In the genomic region with DNA sequence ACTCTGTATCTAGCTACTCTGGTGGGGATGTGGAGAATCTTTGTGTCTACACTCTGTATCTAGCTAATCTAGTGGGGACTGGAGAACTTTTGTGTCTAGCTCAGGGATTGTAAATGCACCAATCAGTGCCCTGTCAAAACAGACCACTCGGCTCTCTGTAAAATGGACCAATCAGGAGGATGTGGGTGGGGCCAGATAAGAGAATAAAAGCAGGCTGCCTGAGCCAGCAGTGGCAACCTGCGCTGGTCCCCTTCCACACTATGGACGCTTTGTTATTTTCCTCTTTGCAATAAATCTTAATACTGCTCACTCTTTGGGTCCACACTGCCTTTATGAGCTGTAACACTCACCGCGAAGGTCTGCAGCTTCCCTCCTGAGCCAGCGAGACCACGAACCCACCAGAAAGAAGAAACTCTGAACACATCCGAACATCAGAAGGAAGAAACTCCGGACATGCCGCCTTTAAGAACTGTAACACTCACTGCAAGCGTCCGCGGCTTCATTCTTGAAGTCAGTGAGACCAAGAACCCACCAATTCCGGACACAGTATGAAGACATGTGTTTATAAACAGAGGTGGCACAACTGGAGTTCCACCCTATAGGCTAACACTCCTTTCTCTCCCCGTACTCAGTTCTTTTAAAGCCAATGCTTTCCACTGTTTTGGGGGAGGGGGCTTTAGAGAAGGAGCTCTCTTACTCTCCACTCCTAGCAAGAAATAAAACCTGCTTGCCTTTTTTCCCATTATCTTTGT, we compare ENCODE assay signal across 8 cellular contexts. TPM values are rescaled to one million over a fixed set of nuclear protein-coding genes. Genes with fewer than 3 reads are reported as not detected.
DNase-seq lines count a peak whose midpoint lies in the region; TF ChIP-seq lines count a peak whose summit lies in the region.
"Not testable (repeated sequence)": the region's sequence is repeated elsewhere in the genome, so short reads cannot be mapped to it uniquely, and the experiment has no call there.

No MANE protein-coding gene starts in this region.

- H3K4me1 ChIP-seq in DOHH2 (ENCODE audit: control insufficient read depth, low read length) (peaks cover 19% of the 10 kb centered on the region), esophagus muscularis mucosa (peaks cover 10 to 38% (median 31%) of the 10 kb centered on the region in 4 donors)
- not testable (repeated sequence) for H3K4me1 ChIP-seq in mesenchymal stem cell (ENCODE audit: control insufficient read depth, insufficient read depth, low read depth, low read length); skeletal muscle satellite cell (ENCODE audit: control insufficient read depth, insufficient read depth, low read length)

- H3K18ac ChIP-seq in mesenchymal stem cell (ENCODE audit: low read depth in 1 of 2, low read length in 2 of 2) = peak overlapping the region; percentile 52 to 62

- H4K8ac ChIP-seq in mesenchymal stem cell (ENCODE audit: low read length) = not testable (repeated sequence)

- H2AFZ ChIP-seq in mesenchymal stem cell (ENCODE audit: low read depth, low read length) = not testable (repeated sequence)

- not testable (repeated sequence) for TF ChIP-seq CTCF in DOHH2 (IDR thresholded peaks at IDR 0.05; ENCODE audit: low read depth, low read length, poor library complexity, severe bottlenecking); esophagus muscularis mucosa (IDR thresholded peaks at IDR 0.05); type B pancreatic cell (conservative IDR thresholded peaks at IDR 0.05)

- H3K4me3 ChIP-seq in DOHH2 (ENCODE audit: low read length) (peak overlapping the region; percentile 65), esophagus muscularis mucosa (peak overlapping the region; percentile 45 to 65 (median 54)), mesenchymal stem cell (ENCODE audit: insufficient read depth in 1 of 2, low read depth in 1 of 2, low read length in 2 of 2) (peak overlapping the region in 1 of 2 experiments; percentile 79), skeletal muscle satellite cell (ENCODE audit: low read length) (peak overlapping the region; percentile 73)

- not testable (repeated sequence) for H3K27me3 Mint-ChIP-seq in type B pancreatic cell

- H3K79me1 ChIP-seq in mesenchymal stem cell (replicated peaks; ENCODE audit: low read length, poor library complexity, severe bottlenecking) = peaks cover 29% of the 10 kb centered on the region

- not testable (repeated sequence) for H3K36me3 ChIP-seq in DOHH2 (ENCODE audit: control insufficient read depth, low read length)
- H3K36me3 ChIP-seq in KOPT-K1 (ENCODE audit: insufficient read depth, low read length) (peaks cover 13% of the 10 kb centered on the region), esophagus muscularis mucosa (peaks cover 5 to 15% (median 9%) of the 10 kb centered on the region in 4 donors), mesenchymal stem cell (ENCODE audit: control insufficient read depth in 1 of 2, insufficient read depth in 2 of 2, low read depth in 1 of 2, low read length in 2 of 2) (peaks cover 12 to 13% of the 10 kb centered on the region in 2 experiments), skeletal muscle satellite cell (ENCODE audit: insufficient read depth, low read length) (peaks cover 12% of the 10 kb centered on the region)

- not testable (repeated sequence) for H3K9me3 Mint-ChIP-seq in type B pancreatic cell

- H3K14ac ChIP-seq in mesenchymal stem cell (ENCODE audit: low read length in 2 of 2) = peak overlapping the region in 1 of 2 experiments; percentile 86

- not testable (repeated sequence) for H3K27me3 ChIP-seq in DOHH2 (ENCODE audit: control insufficient read depth, low read length); esophagus muscularis mucosa; mesenchymal stem cell (ENCODE audit: control insufficient read depth in 1 of 2, insufficient read depth in 1 of 2, low read length in 2 of 2); skeletal muscle satellite cell (ENCODE audit: control insufficient read depth, insufficient read depth, low read length)

- intact Hi-C loops in esophagus muscularis mucosa (cut with DNase I) = loop anchor here (10.0 kb wide), 1 partner anchor 121 kb away; a partner anchor contains a TSS

- not testable (repeated sequence) for H3K79me2 ChIP-seq in DOHH2 (ENCODE audit: control insufficient read depth, low read length)

- peak overlapping the region; percentile 20 for H2AK5ac ChIP-seq in mesenchymal stem cell (ENCODE audit: low read length, severe bottlenecking)

- not testable (repeated sequence) for H4K20me1 ChIP-seq in DOHH2 (ENCODE audit: control insufficient read depth, insufficient read depth, low read depth, low read length)

- H3K27ac ChIP-seq in DOHH2 (ENCODE audit: low read depth, low read length) = not testable (repeated sequence)
- H3K27ac ChIP-seq in KOPT-K1 (ENCODE audit: low read depth, low read length, poor library complexity, severe bottlenecking) (peak overlapping the region; percentile 68), angular gyrus (ENCODE audit: low read depth, low read length) (peak overlapping the region; percentile 76), esophagus muscularis mucosa (replicated peaks in 1 of 4) (peak overlapping the region; percentile 79 to 87 (median 87)), mesenchymal stem cell (ENCODE audit: low read length, poor library complexity, severe bottlenecking) (peak overlapping the region; percentile 97)

- H3K9me3 ChIP-seq in DOHH2 (ENCODE audit: control insufficient read depth, insufficient read depth, low read length); KOPT-K1 (ENCODE audit: insufficient read depth, low read length, poor library complexity, severe bottlenecking); esophagus muscularis mucosa; mesenchymal stem cell (ENCODE audit: control insufficient read depth, low read length); skeletal muscle satellite cell (replicated peaks; ENCODE audit: low read length): not testable (repeated sequence)

- H3K36me3 Mint-ChIP-seq in type B pancreatic cell = peaks cover 30% of the 10 kb centered on the region

- peaks cover 21% of the 10 kb centered on the region for H3K4me1 Mint-ChIP-seq in type B pancreatic cell (ENCODE audit: unreplicated experiment)

- H3F3A ChIP-seq in DOHH2 (ENCODE audit: control insufficient read depth, insufficient read depth) = not testable (repeated sequence)

- not testable (repeated sequence) for TF ChIP-seq EP300 in esophagus muscularis mucosa (IDR thresholded peaks at IDR 0.05)

- H3K4me2 ChIP-seq in DOHH2 (ENCODE audit: low read length) = peak overlapping the region; percentile 72
- peak overlapping the region; percentile 68 for H3K4me2 ChIP-seq in mesenchymal stem cell (ENCODE audit: low read length, poor library complexity, severe bottlenecking)
- peak overlapping the region; percentile 96 for H3K4me2 ChIP-seq in skeletal muscle satellite cell (ENCODE audit: low read length)

- H3K9ac ChIP-seq in mesenchymal stem cell (ENCODE audit: low read length) (peak overlapping the region; percentile 92), skeletal muscle satellite cell (ENCODE audit: low read depth, low read length) (peak overlapping the region; percentile 87)

- H3K4me3 Mint-ChIP-seq in type B pancreatic cell = peak overlapping the region; percentile 98

- peak; percentile 54 for DNase-seq in activated CD4-positive, alpha-beta T cell treated with anti-CD3 and anti-CD28 coated beads for 48 hours
- DNase-seq in esophagus muscularis mucosa (ENCODE audit: extremely low spot score) = peak; percentile 29
- peak; percentile 37 for DNase-seq in mesenchymal stem cell
- DNase-seq in type B pancreatic cell (ENCODE audit: extremely low spot score, unreplicated experiment) = not testable (repeated sequence)

- H3K4ac ChIP-seq in mesenchymal stem cell (ENCODE audit: low read depth in 1 of 2, low read length in 2 of 2) = peak overlapping the region in 1 of 2 experiments; percentile 86

- H2BK120ac ChIP-seq in mesenchymal stem cell (ENCODE audit: low read depth, low read length) = not testable (repeated sequence)

- H2BK12ac ChIP-seq in mesenchymal stem cell (ENCODE audit: low read length in 2 of 2) = not testable (repeated sequence)

- TF ChIP-seq POLR2A in esophagus muscularis mucosa (IDR thresholded peaks at IDR 0.05; ENCODE audit: low read depth) = not testable (repeated sequence)

- peak overlapping the region; percentile 53 for H2BK5ac ChIP-seq in mesenchymal stem cell (ENCODE audit: low read depth, low read length, poor library complexity, severe bottlenecking)

- not testable (repeated sequence) for H3K23ac ChIP-seq in mesenchymal stem cell (ENCODE audit: low read length in 2 of 2)

- peak overlapping the region; percentile 100 for H3K27ac Mint-ChIP-seq in type B pancreatic cell

- not testable (repeated sequence) for H4K91ac ChIP-seq in mesenchymal stem cell (ENCODE audit: low read length)

- 30% methylated on average over 14 of the region's 15 CpGs for WGBS in esophagus muscularis mucosa
- WGBS in mesenchymal stem cell = 93% methylated on average over 13 of the region's 15 CpGs

- not testable (repeated sequence) for H3K9me2 ChIP-seq in DOHH2 (replicated peaks; ENCODE audit: control insufficient read depth, low read length)

- not testable (repeated sequence) for H2BK15ac ChIP-seq in mesenchymal stem cell (ENCODE audit: low read depth, poor library complexity, severe bottlenecking)

RNA-seq across cellular contexts. Expression of a gene that starts 1.1 kb away (rescaled TPM):
- total RNA-seq in esophagus muscularis mucosa (10 to 100 TPM; 15.9 to 21.5 (median 16.6) TPM), type B pancreatic cell (ENCODE audit: low replicate concordance) (30.0 and 32.3 TPM in 2 replicates)
- polyA plus RNA-seq in mesenchymal stem cell (2013, experiment 1 of 2) = 37.1 TPM
- polyA plus RNA-seq in mesenchymal stem cell (2013, experiment 2 of 2) = 38.1 TPM
- total RNA-seq in skeletal muscle satellite cell (2012; rRNA removed) = 16.2 and 23.6 TPM in 2 replicates

RNA-seq across cellular contexts. Expression of a gene that starts 5.8 kb away (rescaled TPM):
- 10 to 100 TPM; 27.1 to 46.6 (median 36.7) TPM for total RNA-seq in esophagus muscularis mucosa
- polyA plus RNA-seq in mesenchymal stem cell (2013, experiment 1 of 2) = 57.4 TPM
- polyA plus RNA-seq in mesenchymal stem cell (2013, experiment 2 of 2) = 57.6 TPM
- total RNA-seq in skeletal muscle satellite cell (2012; rRNA removed) = 43.5 and 64.1 TPM in 2 replicates
- total RNA-seq in type B pancreatic cell (ENCODE audit: low replicate concordance) = 27.4 and 72.5 TPM in 2 replicates

RNA-seq across cellular contexts. Expression of a gene that starts 52.4 kb away (rescaled TPM):
- total RNA-seq in esophagus muscularis mucosa = not detected
- not detected for polyA plus RNA-seq in mesenchymal stem cell (2013, experiment 1 of 2)
- polyA plus RNA-seq in mesenchymal stem cell (2013, experiment 2 of 2) = not detected
- not detected in 2 replicates for total RNA-seq in skeletal muscle satellite cell (2012; rRNA removed)
- not detected in 2 replicates for total RNA-seq in type B pancreatic cell (ENCODE audit: low replicate concordance)

RNA-seq across cellular contexts. Expression of a gene that starts 59.0 kb away (rescaled TPM):
- total RNA-seq in esophagus muscularis mucosa = 1 to 10 TPM; 3.0 to 5.0 (median 3.9) TPM
- polyA plus RNA-seq in mesenchymal stem cell (2013, experiment 1 of 2) = 7.6 TPM
- 6.9 TPM for polyA plus RNA-seq in mesenchymal stem cell (2013, experiment 2 of 2)
- total RNA-seq in skeletal muscle satellite cell (2012; rRNA removed) = 6.6 and 8.1 TPM in 2 replicates
- 1.4 and 2.4 TPM in 2 replicates for total RNA-seq in type B pancreatic cell (ENCODE audit: low replicate concordance)
